In the genomic region with DNA sequence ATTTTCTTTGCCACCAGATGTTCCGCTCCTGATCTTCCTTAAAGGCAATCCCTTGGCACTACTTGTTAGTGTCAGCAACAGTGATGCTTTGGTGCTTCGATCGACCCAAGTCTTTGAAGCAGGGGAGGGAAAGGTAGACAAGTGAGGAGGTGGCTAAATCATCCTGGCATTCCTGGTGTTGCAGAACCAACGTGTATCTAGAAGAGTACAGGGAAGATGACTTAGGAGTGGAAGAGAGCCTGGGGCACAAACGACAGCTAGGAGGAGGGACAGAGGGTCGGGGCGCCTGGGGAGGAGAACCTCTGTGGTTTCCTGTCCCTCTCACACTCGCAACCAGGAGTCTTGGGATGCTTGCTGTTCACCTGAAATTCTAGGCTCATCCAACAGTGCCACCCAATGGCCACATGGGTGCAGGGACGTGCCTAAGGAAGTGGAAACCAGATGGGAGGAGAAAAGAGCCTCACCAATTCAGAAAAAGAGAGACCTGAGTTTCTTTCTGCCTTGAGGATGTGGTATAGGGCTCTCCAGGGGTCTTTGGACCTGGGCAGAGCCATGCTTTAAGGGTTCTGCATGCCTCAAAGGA, we compare ENCODE assay signal across 1 cellular context.
TF ChIP-seq lines count a peak whose summit lies in the region.

No MANE protein-coding gene starts in this region.

TF ChIP-seq in IMR-90, 13 proteins besides CTCF, POLR2A, EP300 and RAD21 (continued from another document):
- peak; percentile 39; the same call in 1 of the 2 replicates for TF ChIP-seq SMC3 (IDR thresholded peaks at IDR 0.05; ENCODE audit: low read depth, low read length)
- TF ChIP-seq RFX5 (IDR thresholded peaks at IDR 0.05; ENCODE audit: low read depth, low read length): no peak
- TF ChIP-seq, protein P1, sequence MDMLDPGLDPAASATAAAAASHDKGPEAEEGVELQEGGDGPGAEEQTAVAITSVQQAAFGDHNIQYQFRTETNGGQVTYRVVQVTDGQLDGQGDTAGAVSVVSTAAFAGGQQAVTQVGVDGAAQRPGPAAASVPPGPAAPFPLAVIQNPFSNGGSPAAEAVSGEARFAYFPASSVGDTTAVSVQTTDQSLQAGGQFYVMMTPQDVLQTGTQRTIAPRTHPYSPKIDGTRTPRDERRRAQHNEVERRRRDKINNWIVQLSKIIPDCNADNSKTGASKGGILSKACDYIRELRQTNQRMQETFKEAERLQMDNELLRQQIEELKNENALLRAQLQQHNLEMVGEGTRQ (IDR thresholded peaks at IDR 0.05; ENCODE audit: low read depth, low read length): no peak
TF ChIP-seq in IMR-90: peak in this region for 1.
